9 cellular contexts compared by ENCODE assay signal in genomic region chr17:43416998-43417891, GRCh38. TPM values are rescaled to one million over a fixed set of nuclear protein-coding genes. Genes with fewer than 3 reads are reported as not detected.
DNase-seq lines count a peak whose midpoint lies in the region; ATAC-seq and TF ChIP-seq lines count a peak whose summit lies in the region.
"Had no signal": no experiment of that assay in that cellular context is flagged by ENCODE, and none has a peak within 500 bp of the region (broad histone marks: within the 10 kb centered on the region; RNA-seq: fewer than 3 reads in every experiment).

No MANE protein-coding gene starts in this region.

- WGBS in sigmoid colon, 2 donors = 11 to 47% methylated on average over 13 of the region's 13 CpGs

- no peak overlapping the region for H3K27ac ChIP-seq in HEK293 (ENCODE audit: extremely low read depth, low read depth, low read length)
- H3K27ac ChIP-seq in sigmoid colon = peak overlapping the region; percentile 86 to 94 (median 90)

- in situ Hi-C loops in GM13976 (cut with MboI; ENCODE audit: low sequenced_read_pairs, unreplicated experiment) = no loop called here

- TF ChIP-seq EP300 in sigmoid colon (IDR thresholded peaks at IDR 0.05) = peak in 1 of 4 donors; percentile 37

- no peak for TF ChIP-seq CTCF in HEK293 (tag by site-specific recombination; IDR thresholded peaks at IDR 0.05)
- TF ChIP-seq CTCF in sigmoid colon (IDR thresholded peaks at IDR 0.05) = no peak
- TF ChIP-seq CTCF in GM13976 (IDR thresholded peaks at IDR 0.05; ENCODE audit: borderline replicate concordance, control extremely low read depth, extremely low read depth, insufficient read depth, missing control alignments) = no peak

- CTCF ChIA-PET in HEK293 (lab: Yijun Ruan, JAX) = interaction anchor here (0.5 to 2.9 kb wide), 6 partner anchors 20 to 463 kb away, joined by 3 to 12 read pairs (median 5); partner anchors contain the start of gene DHX8

- H3K4me3 ChIP-seq in HEK293 (ENCODE audit: low read depth, low read length) (no peak overlapping the region), sigmoid colon (peak overlapping the region in 2 of 4 donors; percentile 0 to 1)

- H3K9me3 ChIP-seq in HEK293 (ENCODE audit: control insufficient read depth, insufficient read depth, low read depth, low read length) (no peaks in the 10 kb centered on the region), sigmoid colon (no peaks in the 10 kb centered on the region)

- DNase-seq in anterior cingulate cortex (lab: John Stamatoyannopoulos, UW) (peak in 50 of 58 donors; percentile 5 to 90 (median 57)), left cardiac atrium (peak; percentile 85), sigmoid colon (peak; percentile 94), glomerular visceral epithelial cell (ENCODE audit: extremely low spot score) (no peak), cortex of kidney (lab: John Stamatoyannopoulos, UW) (no peak), GM13976 (ENCODE audit: low spot score) (no peak)
- DNase-seq: activated CD8-positive, alpha-beta T cell treated with anti-CD3 and anti-CD28 coated beads for 36 hours had no signal

- ATAC-seq in left cardiac atrium = peak; percentile 91 to 95
- ATAC-seq in HG02763 (IDR thresholded peaks at IDR 0.05; ENCODE audit: unreplicated experiment) = no peak
- ATAC-seq: activated CD8-positive, alpha-beta T cell treated with anti-CD3 and anti-CD28 coated beads for 36 hours had no signal

- intact Hi-C loops in left cardiac atrium (cut with DNase I) = no loop called here
- intact Hi-C loops in sigmoid colon (cut with DNase I) = loop anchor here (2.0 kb wide), 1 partner anchor 16 kb away; no protein-coding TSS in a partner anchor

- no peaks in the 10 kb centered on the region for H3K36me3 ChIP-seq in HEK293 (ENCODE audit: control insufficient read depth in 2 of 2, insufficient read depth in 1 of 2, low read length in 2 of 2)
- no peaks in the 10 kb centered on the region for H3K36me3 ChIP-seq in sigmoid colon

- TF ChIP-seq POLR2A in sigmoid colon (IDR thresholded peaks at IDR 0.05) = peak in 1 of 2 donors; percentile 20

- no peaks in the 10 kb centered on the region for H3K4me1 ChIP-seq in HEK293 (ENCODE audit: control insufficient read depth, insufficient read depth, low read length)
- H3K4me1 ChIP-seq in sigmoid colon = peaks cover 0 to 43% (median 39%) of the 10 kb centered on the region in 4 donors

- H3K27me3 ChIP-seq in sigmoid colon = no peaks in the 10 kb centered on the region

- POLR2A ChIA-PET in HEK293 (lab: Yijun Ruan, JAX) = interaction anchor here (2.9 kb wide), 1 partner anchor 18 kb away, joined by 16 read pairs; the partner anchor contains the start of gene ARL4D

TF ChIP-seq in HEK293, 187 proteins besides CTCF, POLR2A, EP300 and RAD21:
- TF ChIP-seq PRDM10 (tag by site-specific recombination; IDR thresholded peaks at IDR 0.05) = 0 out of 2 replicates have a peak, but pooled peaks have one; percentile 19
- TF ChIP-seq ZNF513 (tag by site-specific recombination; IDR thresholded peaks at IDR 0.05) = no peak
- TF ChIP-seq ZNF138 (tag by site-specific recombination; IDR thresholded peaks at IDR 0.05; ENCODE audit: borderline replicate concordance) = no peak
- peak; percentile 86 for TF ChIP-seq ZFHX2 (tag by site-specific recombination; conservative IDR thresholded peaks at IDR 0.05)
- TF ChIP-seq ZNF837 (tag by site-specific recombination; IDR thresholded peaks at IDR 0.05) = no peak
- no peak for TF ChIP-seq ZNF184 (tag by site-specific recombination; IDR thresholded peaks at IDR 0.05)
- peak; percentile 76 for TF ChIP-seq EGR2 (tag by site-specific recombination; IDR thresholded peaks at IDR 0.05; ENCODE audit: low read depth)
- TF ChIP-seq IKZF3 (tag by site-specific recombination; IDR thresholded peaks at IDR 0.05) = no peak
- no peak for TF ChIP-seq ZSCAN18 (tag by site-specific recombination; IDR thresholded peaks at IDR 0.05)
TF ChIP-seq in HEK293: peak in this region for 3.

RNA-seq across cellular contexts. Expression of gene ARL4D, which starts 18.5 kb away (rescaled TPM):
- total RNA-seq in left cardiac atrium (10 to 100 TPM; 11.8 to 12.8 TPM), sigmoid colon (10 to 100 TPM; 18.6 to 52.1 (median 31.4) TPM)
- 1 to 10 TPM; 1.4 to 8.9 (median 4.8) TPM for polyA plus RNA-seq in sigmoid colon

Comparison
In these comparisons a context has a peak if more than half of its experiments do, and no peak if none do; other contexts are left out.
1. DNase-seq: peak in anterior cingulate cortex (50 of 58), left cardiac atrium (single experiment) and sigmoid colon (single experiment); none in glomerular visceral epithelial cell (single experiment), cortex of kidney (single experiment) and GM13976 (single experiment).